In genomic region chr1:239898067-239898730, GRCh38 we compare ENCODE assay signal across 1 cellular context.
TF ChIP-seq lines count a peak whose summit lies in the region.

No MANE protein-coding gene starts in this region.

TF ChIP-seq in H1, 55 proteins besides CTCF, POLR2A, EP300 and RAD21:
- TF ChIP-seq TEAD4 (IDR thresholded peaks at IDR 0.05; ENCODE audit: low read depth, low read length), result 0 out of 2 replicates have a peak, but pooled peaks have one; percentile 14
- no peak for TF ChIP-seq GABPA (IDR thresholded peaks at IDR 0.05; ENCODE audit: borderline replicate concordance, insufficient read depth, low read length)
- 0 out of 2 replicates have a peak, but pooled peaks have one; percentile 32 for TF ChIP-seq E2F6 (IDR thresholded peaks at IDR 0.05)
- no peak for TF ChIP-seq POLR2AphosphoS5 (IDR thresholded peaks at IDR 0.05; ENCODE audit: low read depth, low read length)
- no peak for TF ChIP-seq TBP (IDR thresholded peaks at IDR 0.05; ENCODE audit: low read depth, low read length)
- no peak for TF ChIP-seq TAF7 (optimal IDR thresholded peaks at IDR 0.05; ENCODE audit: borderline replicate concordance, low read depth, low read length)
TF ChIP-seq in H1: peak in this region for 2.
